25 cellular contexts compared by ENCODE assay signal in the genomic region with DNA sequence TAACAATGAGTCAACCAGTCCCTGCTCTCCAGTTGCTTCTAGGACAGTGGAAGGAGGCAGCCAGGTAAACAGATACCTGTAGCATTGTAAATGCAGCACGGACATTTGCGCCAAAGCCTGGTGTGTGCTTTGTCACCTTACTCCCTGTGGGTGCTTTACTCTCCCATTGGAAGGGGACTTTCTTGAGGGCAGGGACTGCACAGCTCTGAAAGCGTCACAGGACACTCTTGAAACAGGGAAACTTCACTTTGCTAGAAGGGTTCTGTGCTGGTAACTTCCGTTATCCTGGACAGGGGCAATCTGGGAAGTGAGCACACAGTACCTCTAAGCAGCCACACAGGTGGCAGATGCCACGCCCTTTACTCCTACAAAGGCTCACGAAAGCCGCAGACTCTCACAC.
"Had no signal": no experiment of that assay in that cellular context is flagged by ENCODE, and none has a peak within 500 bp of the region (broad histone marks: within the 10 kb centered on the region; RNA-seq: fewer than 3 reads in every experiment).

No MANE protein-coding gene starts in this region.

- H3K27ac Mint-ChIP-seq: memory B cell; mesothelial cell of epicardium; naive B cell; nephron progenitor cell; progenitor cell of endocrine pancreas; stimulated activated naive CD8-positive, alpha-beta T cell treated with anti-CD3 and anti-CD28 coated beads, Interleukin-15, amount 100 ng/mL, for 72 hours had no signal

- H3K4me3 Mint-ChIP-seq: memory B cell; mesothelial cell of epicardium; nephron progenitor cell; stimulated activated naive CD8-positive, alpha-beta T cell treated with anti-CD3 and anti-CD28 coated beads, Interleukin-15, amount 100 ng/mL, for 72 hours had no signal

- H2AFZ ChIP-seq: parathyroid adenoma had no signal

- H3K9me3 ChIP-seq: colonic mucosa, esophagus muscularis mucosa, mucosa of descending colon, neutrophil, right lobe of liver, thyroid gland had no signal

- H3K79me2 ChIP-seq: parathyroid adenoma had no signal

- H3K27me3 ChIP-seq: colonic mucosa, neutrophil, right lobe of liver, thyroid gland had no signal

- H3K27ac ChIP-seq: colonic mucosa, esophagus muscularis mucosa, neutrophil, parathyroid adenoma, right lobe of liver, thyroid gland had no signal

- ATAC-seq: left lobe of liver; mucosa of descending colon; right lobe of liver; stimulated activated naive CD8-positive, alpha-beta T cell treated with anti-CD3 and anti-CD28 coated beads, Interleukin-15, amount 100 ng/mL, for 72 hours had no signal

- H3K36me3 Mint-ChIP-seq: memory B cell, mesothelial cell of epicardium, naive B cell had no signal

- H3K36me3 ChIP-seq: colonic mucosa, neutrophil, right lobe of liver, thyroid gland had no signal

- H3K4me1 Mint-ChIP-seq: memory B cell, naive B cell had no signal

- H3K9ac ChIP-seq: parathyroid adenoma had no signal

- H3K4me3 ChIP-seq: colonic mucosa, esophagus muscularis mucosa, lung, mucosa of descending colon, right lobe of liver, thyroid gland had no signal

- H3K9me3 Mint-ChIP-seq: memory B cell; mesothelial cell of epicardium; naive B cell; nephron progenitor cell; stimulated activated naive CD8-positive, alpha-beta T cell treated with anti-CD3 and anti-CD28 coated beads, Interleukin-15, amount 100 ng/mL, for 72 hours had no signal

- H3K4me1 ChIP-seq: colonic mucosa, parathyroid adenoma, right lobe of liver, thyroid gland had no signal

- DNase-seq: colonic mucosa; dermis blood vessel endothelial cell; effector memory CD4-positive, alpha-beta T cell; foreskin melanocyte; kidney; mucosa of descending colon; naive B cell; nephron progenitor cell; right lobe of liver; small intestine; stimulated activated CD4-positive, alpha-beta T cell treated with anti-CD3 and anti-CD28 coated beads, Interleukin-15, amount 100 ng/mL, for 24 hours; stimulated activated CD4-positive, alpha-beta T cell treated with anti-CD3 and anti-CD28 coated beads, Interleukin-2, amount 100 ng/mL, for 48 hours; stimulated activated CD8-positive, alpha-beta memory T cell treated with anti-CD3 and anti-CD28 coated beads, Interleukin-4, amount 100 ng/mL, for 48 hours; stimulated activated naive CD4-positive, alpha-beta T cell; stimulated activated naive CD8-positive, alpha-beta T cell treated with anti-CD3 and anti-CD28 coated beads, Interleukin-15, amount 100 ng/mL, for 72 hours; thyroid gland; trophoblast cell had no signal
